ENCODE assay signal across 8 cellular contexts in genomic region chr3:185585523-185585861, GRCh38. TPM values are rescaled to one million over a fixed set of nuclear protein-coding genes. Genes with fewer than 3 reads are reported as not detected.
DNase-seq lines count a peak whose midpoint lies in the region; TF ChIP-seq lines count a peak whose summit lies in the region.

No MANE protein-coding gene starts in this region.

- no peak overlapping the region for H4K91ac ChIP-seq in trophoblast cell (ENCODE audit: low read depth, low read length)

- no peaks in the 10 kb centered on the region for H3K9me3 ChIP-seq in ES-I3 (ENCODE audit: control insufficient read depth, insufficient read depth, low read length)
- no peaks in the 10 kb centered on the region for H3K9me3 ChIP-seq in PC-9 (ENCODE audit: insufficient read depth, low read depth)
- peaks cover 1% of the 10 kb centered on the region for H3K9me3 ChIP-seq in trophoblast cell (ENCODE audit: insufficient read depth, low read depth, low read length)

- CTCF ChIA-PET in PC-9 (lab: Charles Lee), result interaction anchor here (0.6 to 1.0 kb wide), 2 partner anchors 277 to 295 kb away, joined by 3 to 5 read pairs; no protein-coding TSS in a partner anchor

- H2AFZ ChIP-seq in PC-9, result peak overlapping the region; percentile 97
- peak overlapping the region; percentile 61 for H2AFZ ChIP-seq in trophoblast cell (ENCODE audit: insufficient read depth, low read length, poor library complexity)

- H3K4me1 ChIP-seq in ES-I3 (ENCODE audit: insufficient read depth, low read length) (no peaks in the 10 kb centered on the region), PC-9 (replicated peaks; ENCODE audit: insufficient read depth) (peaks cover 18% of the 10 kb centered on the region), trophoblast cell (ENCODE audit: control insufficient read depth in 1 of 2, insufficient read depth in 2 of 2, low read length in 2 of 2) (peaks cover 0 to 3% of the 10 kb centered on the region in 2 experiments)

- H3K36me3 ChIP-seq in ES-I3 (ENCODE audit: insufficient read depth, low read length), result no peaks in the 10 kb centered on the region
- H3K36me3 ChIP-seq in PC-9 (ENCODE audit: low read depth), result no peaks in the 10 kb centered on the region
- peaks cover under 1 to 2% of the 10 kb centered on the region in 2 experiments for H3K36me3 ChIP-seq in trophoblast cell (ENCODE audit: control insufficient read depth in 1 of 2, insufficient read depth in 2 of 2, low read length in 2 of 2)

- no peak overlapping the region for H3K18ac ChIP-seq in trophoblast cell (ENCODE audit: low read length)

- H3K9me2 ChIP-seq in PC-9 (ENCODE audit: insufficient read depth), result no peaks in the 10 kb centered on the region

- no peak overlapping the region for H2BK120ac ChIP-seq in trophoblast cell (ENCODE audit: insufficient read depth, low read length, poor library complexity)

- H3K9ac ChIP-seq in ES-I3 (ENCODE audit: low read depth, low read length) (peak overlapping the region; percentile 75), trophoblast cell (ENCODE audit: low read length) (peak overlapping the region; percentile 56)

- H3K27me3 ChIP-seq in PC-9 (ENCODE audit: insufficient read depth, low read depth), result no peaks in the 10 kb centered on the region
- H3K27me3 ChIP-seq in trophoblast cell (ENCODE audit: insufficient read depth, low read length), result no peaks in the 10 kb centered on the region

- H3K14ac ChIP-seq in trophoblast cell (ENCODE audit: low read length), result no peak overlapping the region

- peak overlapping the region; percentile 76 for H4K8ac ChIP-seq in trophoblast cell (ENCODE audit: low read depth, low read length)

- no peak overlapping the region for H3K4ac ChIP-seq in trophoblast cell (ENCODE audit: low read depth, low read length)

- H3K79me2 ChIP-seq in PC-9 (ENCODE audit: low read depth) (peaks cover 36% of the 10 kb centered on the region), trophoblast cell (ENCODE audit: control insufficient read depth, insufficient read depth, low read length, poor library complexity) (no peaks in the 10 kb centered on the region)

- BruUV-seq in PC-9 (replicated peaks; lab: Mats Ljungman, UMichigan), result TSS peak; percentile 97

- peaks cover 18% of the 10 kb centered on the region for H4K20me1 ChIP-seq in PC-9 (ENCODE audit: insufficient read depth)

- H3K4me2 ChIP-seq in PC-9, result peak overlapping the region; percentile 94
- H3K4me2 ChIP-seq in trophoblast cell (ENCODE audit: low read length), result peak overlapping the region; percentile 86

- no peak overlapping the region for H2BK5ac ChIP-seq in trophoblast cell (ENCODE audit: low read depth, low read length, poor library complexity)

- no peak for TF ChIP-seq CTCF in PC-9 (conservative IDR thresholded peaks at IDR 0.05)
- no peak for TF ChIP-seq CTCF in epithelial cell of proximal tubule (conservative IDR thresholded peaks at IDR 0.05; ENCODE audit: low read depth, low read length)

- POLR2A ChIA-PET in PC-9 (lab: Charles Lee; ENCODE audit: unreplicated experiment), result interaction anchor here (0.6 to 1.5 kb wide), 10 partner anchors 10 to 985 kb away, joined by 3 to 24 read pairs (median 5); partner anchors contain the start of gene DNAJB11

- no peak for DNase-seq in PC-9
- no peak for DNase-seq in epithelial cell of proximal tubule (ENCODE audit: low read depth)
- DNase-seq in trophoblast cell, result no peak
- no peak for DNase-seq in NCI-H187 (lab: John Stamatoyannopoulos, UW)
- no peak for DNase-seq in effector CD8-positive, alpha-beta T cell (lab: John Stamatoyannopoulos, UW)
- no peak for DNase-seq in globus pallidus (ENCODE audit: low spot score)
- no peak for DNase-seq in NCI-H526 treated with DMSO at 0.1 percent for 48 hours (lab: John Stamatoyannopoulos, UW)

- peak overlapping the region; percentile 73 for H3K27ac ChIP-seq in PC-9
- H3K27ac ChIP-seq in trophoblast cell (ENCODE audit: low read depth, low read length), result no peak overlapping the region

- H3K23ac ChIP-seq in trophoblast cell (ENCODE audit: low read length), result no peak overlapping the region

- peaks cover 5% of the 10 kb centered on the region for H3K79me1 ChIP-seq in trophoblast cell (ENCODE audit: low read length)

- intact Hi-C loops in PC-9 (cut with micrococcal nuclease; ENCODE audit: unreplicated experiment), result loop anchor here (5.0 kb wide), 3 partner anchors 88 to 233 kb away; partner anchors contain the start of gene TMEM41A

- WGBS in trophoblast cell (ENCODE audit: extremely low coverage, insufficient coverage, insufficient read length), result no CpG with 5 or more reads among the region's 9 CpGs

- no peak overlapping the region for H2AK5ac ChIP-seq in trophoblast cell (ENCODE audit: low read length)

- H3K4me3 ChIP-seq in PC-9, result peak overlapping the region; percentile 78
- H3K4me3 ChIP-seq in epithelial cell of proximal tubule (ENCODE audit: low read depth, low read length), result peak overlapping the region; percentile 97
- H3K4me3 ChIP-seq in trophoblast cell (ENCODE audit: low read depth, low read length), result no peak overlapping the region

- H4K12ac ChIP-seq in trophoblast cell (ENCODE audit: low read depth, low read length), result peak overlapping the region; percentile 22

- no peak overlapping the region for H2BK12ac ChIP-seq in trophoblast cell (ENCODE audit: low read length)

- peaks cover 4% of the 10 kb centered on the region; the same call in 1 of the 2 replicates for H3F3A ChIP-seq in PC-9 (ENCODE audit: insufficient read depth, low read depth)

RNA-seq across cellular contexts. Expression of gene SENP2, which starts 0.6 kb away (rescaled TPM):
- total RNA-seq in PC-9 (2021) (66.5 and 89.5 TPM in 2 replicates), epithelial cell of proximal tubule (12.9 and 20.8 TPM in 2 replicates)
- polyA plus RNA-seq in trophoblast cell (2013), result 21.8 and 24.1 TPM in 2 replicates

RNA-seq across cellular contexts. Expression of gene LIPH, which starts 33.1 kb away (rescaled TPM):
- total RNA-seq in PC-9 (2021), result 38.4 and 44.7 TPM in 2 replicates
- 1.8 and 1.9 TPM in 2 replicates for total RNA-seq in epithelial cell of proximal tubule
- 0.11 and 0.15 TPM in 2 replicates for polyA plus RNA-seq in trophoblast cell (2013)

Comparison
In these comparisons a context has a peak if more than half of its experiments do, and no peak if none do; other contexts are left out.
1. RNA of gene LIPH, which starts 33.1 kb away (total RNA-seq): 38.4 to 44.7 TPM in PC-9; 1.8 to 1.9 TPM in epithelial cell of proximal tubule; every median in the first group is over 10 times any median in the second.